8 cellular contexts compared by ENCODE assay signal in the genomic region with DNA sequence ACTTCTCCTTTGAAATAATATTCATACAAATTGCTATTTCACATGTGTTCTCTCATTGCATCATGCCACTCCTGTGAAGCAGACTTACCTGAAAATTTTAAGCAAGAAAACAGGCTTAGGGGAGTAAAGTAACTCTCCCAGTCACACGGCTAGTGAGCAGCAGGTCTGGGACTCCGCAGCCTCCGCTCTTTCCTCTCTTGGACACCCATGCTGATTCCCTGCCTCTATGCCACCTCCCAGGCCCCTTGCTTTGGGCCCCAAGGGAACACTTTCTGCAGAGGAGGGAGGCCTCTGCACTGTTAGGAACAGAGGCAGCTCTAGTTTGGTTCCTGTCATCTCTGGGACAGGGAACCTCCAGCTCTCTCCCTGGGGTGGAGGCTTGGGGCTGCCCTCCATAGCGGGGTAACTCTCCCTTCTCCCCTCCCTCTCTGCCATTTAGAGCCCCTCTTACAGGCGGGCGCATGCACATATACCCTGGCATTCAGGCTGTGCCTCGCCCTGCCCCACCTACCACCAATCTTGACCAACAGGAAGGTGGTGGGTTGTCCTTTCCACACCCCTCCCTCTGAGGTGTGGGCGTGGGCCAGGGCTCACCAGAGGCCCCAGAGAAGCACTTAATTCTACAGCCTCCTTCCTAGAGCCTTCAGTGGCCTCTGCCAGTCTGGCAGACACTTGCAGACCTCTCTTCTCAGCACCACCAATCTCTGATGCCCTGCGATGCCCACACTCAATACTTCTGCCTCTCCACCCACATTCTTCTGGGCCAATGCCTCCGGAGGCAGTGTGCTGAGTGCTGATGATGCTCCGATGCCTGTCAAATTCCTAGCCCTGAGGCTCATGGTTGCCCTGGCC. TPM values are rescaled to one million over a fixed set of nuclear protein-coding genes. Genes with fewer than 3 reads are reported as not detected.
DNase-seq lines count a peak whose midpoint lies in the region; ATAC-seq and TF ChIP-seq lines count a peak whose summit lies in the region.

A gene with protein sequence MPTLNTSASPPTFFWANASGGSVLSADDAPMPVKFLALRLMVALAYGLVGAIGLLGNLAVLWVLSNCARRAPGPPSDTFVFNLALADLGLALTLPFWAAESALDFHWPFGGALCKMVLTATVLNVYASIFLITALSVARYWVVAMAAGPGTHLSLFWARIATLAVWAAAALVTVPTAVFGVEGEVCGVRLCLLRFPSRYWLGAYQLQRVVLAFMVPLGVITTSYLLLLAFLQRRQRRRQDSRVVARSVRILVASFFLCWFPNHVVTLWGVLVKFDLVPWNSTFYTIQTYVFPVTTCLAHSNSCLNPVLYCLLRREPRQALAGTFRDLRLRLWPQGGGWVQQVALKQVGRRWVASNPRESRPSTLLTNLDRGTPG (plus strand): TSS at position 646 of the 852 bp plus-strand sequence. CDS start 72 bp downstream, at position 718.

- no peak within 1 kb of the TSS for H3K27ac ChIP-seq in CD8-positive, alpha-beta T cell (ENCODE audit: low read depth, low read length)
- H3K27ac ChIP-seq in IMR-90 (ENCODE audit: insufficient read depth, low read length) (0 out of 2 replicates have a peak within 1 kb of the TSS, but pooled peaks have one; percentile 0), lung (ENCODE audit: low read depth in 1 of 2, low read length in 1 of 2) (peak within 1 kb of the TSS; percentile 62 to 87)

- peak within 1 kb of the TSS; percentile 69 for H3K27ac Mint-ChIP-seq in CD8-positive, alpha-beta T cell
- peak within 1 kb of the TSS; percentile 85 for H3K27ac Mint-ChIP-seq in activated naive CD8-positive, alpha-beta T cell treated with anti-CD3 and anti-CD28 coated beads for 36 hours

- H3K56ac ChIP-seq in IMR-90 (ENCODE audit: extremely low read depth, insufficient read depth, low read length), result 0 out of 2 replicates have a peak within 1 kb of the TSS, but pooled peaks have one; percentile 8

- H4K8ac ChIP-seq in IMR-90 (ENCODE audit: low read depth in 2 of 2, low read length in 2 of 2), result peak within 1 kb of the TSS; percentile 81 to 85

- CTCF ChIA-PET in CD8-positive, alpha-beta T cell (lab: Charles Lee), result interaction anchor here (1.7 kb wide), 1 partner anchor 48 kb away, joined by 11 read pairs; no protein-coding TSS in a partner anchor
- CTCF ChIA-PET in IMR-90 (lab: Yijun Ruan, JAX), result interaction anchor here (0.9 kb wide), 1 partner anchor 48 kb away, joined by 3 read pairs; no protein-coding TSS in a partner anchor

- no peaks in the 10 kb centered on the region for H3K9me3 ChIP-seq in CD8-positive, alpha-beta T cell (ENCODE audit: low read length)
- H3K9me3 ChIP-seq in IMR-90 (ENCODE audit: control insufficient read depth, insufficient read depth, low read length) (no peaks in the 10 kb centered on the region), lung (ENCODE audit: control insufficient read depth in 2 of 2, insufficient read depth in 1 of 2, low read length in 1 of 2) (no peaks in the 10 kb centered on the region)

- no peak within 1 kb of the TSS for H3K4me3 Mint-ChIP-seq in CD8-positive, alpha-beta T cell
- H3K4me3 Mint-ChIP-seq in activated naive CD8-positive, alpha-beta T cell treated with anti-CD3 and anti-CD28 coated beads for 36 hours, result peak within 1 kb of the TSS; percentile 40

- H3K23ac ChIP-seq in IMR-90 (ENCODE audit: low read depth, low read length), result no peak within 1 kb of the TSS

- in situ Hi-C loops in IMR-90 (cut with MboI; ENCODE audit: low sequenced_read_pairs), result no loop called here

- WGBS in IMR-90 (ENCODE audit: extremely low coverage in 2 of 2, insufficient read length in 1 of 2), 2 experiments, result no CpG with 5 or more reads among the region's 11 CpGs
- 39 to 44% methylated on average over 11 of the region's 11 CpGs for WGBS in lung, 2 donors

- TF ChIP-seq RAD21 in IMR-90 (IDR thresholded peaks at IDR 0.05; ENCODE audit: low read length), result no peak

- no peak within 1 kb of the TSS for H3K4me2 ChIP-seq in IMR-90 (ENCODE audit: low read depth, low read length)

- peak within 1 kb of the TSS; percentile 39 for H4K91ac ChIP-seq in IMR-90 (ENCODE audit: insufficient read depth, low read depth, low read length)

- no peak within 1 kb of the TSS for H3K18ac ChIP-seq in IMR-90 (ENCODE audit: low read depth, low read length)

- peaks cover 0 to 14% of the 10 kb centered on the region in 2 experiments; a peak in 2 of 4 replicates for H3K79me1 ChIP-seq in IMR-90 (ENCODE audit: low read depth in 1 of 2, low read length in 2 of 2)

- H4K20me1 ChIP-seq in IMR-90 (ENCODE audit: insufficient read depth, low read length), result peaks cover 19% of the 10 kb centered on the region; the same call in 1 of the 2 replicates

- TF ChIP-seq POLR2A in IMR-90 (IDR thresholded peaks at IDR 0.05; ENCODE audit: low read depth, low read length), result 0 out of 2 replicates have a peak, but pooled peaks have one; percentile 24

- intact Hi-C loops in CD8-positive, alpha-beta T cell (cut with DNase I, micrococcal nuclease), result no loop called here
- intact Hi-C loops in IMR-90 (cut with micrococcal nuclease), result loop anchor here (5.0 kb wide), 1 partner anchor 36 kb away; a partner anchor contains a TSS

- H3K4me1 ChIP-seq in CD8-positive, alpha-beta T cell (ENCODE audit: insufficient read depth, low read length), result peaks cover 39% of the 10 kb centered on the region
- H3K4me1 ChIP-seq in IMR-90 (ENCODE audit: control insufficient read depth, insufficient read depth, low read length) (peaks cover 11% of the 10 kb centered on the region), lung (ENCODE audit: control insufficient read depth in 2 of 2, insufficient read depth in 2 of 2, low read length in 2 of 2) (peaks cover 0 to 22% of the 10 kb centered on the region in 2 donors)

- H3K36me3 Mint-ChIP-seq in CD8-positive, alpha-beta T cell, result peaks cover 3% of the 10 kb centered on the region
- peaks cover 12% of the 10 kb centered on the region for H3K36me3 Mint-ChIP-seq in activated naive CD8-positive, alpha-beta T cell treated with anti-CD3 and anti-CD28 coated beads for 36 hours

- H3K9me3 Mint-ChIP-seq in CD8-positive, alpha-beta T cell, result no peaks in the 10 kb centered on the region
- no peaks in the 10 kb centered on the region for H3K9me3 Mint-ChIP-seq in activated naive CD8-positive, alpha-beta T cell treated with anti-CD3 and anti-CD28 coated beads for 36 hours

- H3K4me3 ChIP-seq in CD8-positive, alpha-beta T cell (ENCODE audit: low read depth, low read length), result no peak within 1 kb of the TSS
- H3K4me3 ChIP-seq in IMR-90 (ENCODE audit: insufficient read depth, low read depth, low read length) (no peak within 1 kb of the TSS), lung (no peak within 1 kb of the TSS)

- peak within 1 kb of the TSS; percentile 36 for H4K5ac ChIP-seq in IMR-90 (ENCODE audit: low read depth, low read length)

- DNase-seq in CD8-positive, alpha-beta T cell, result no peak
- DNase-seq in IMR-90 (no peak), lung (ENCODE audit: low spot score) (peak; percentile 75), SW 1271 (lab: John Stamatoyannopoulos, UW) (no peak)
- DNase-seq in activated naive CD8-positive, alpha-beta T cell treated with anti-CD3 and anti-CD28 coated beads for 36 hours, result no peak

- peak within 1 kb of the TSS; percentile 50; the same call in 1 of the 2 replicates for H2AK5ac ChIP-seq in IMR-90 (ENCODE audit: low read depth, low read length)

- POLR2A ChIA-PET in CD8-positive, alpha-beta T cell (lab: Charles Lee), result interaction anchor here (0.8 to 1.9 kb wide), 4 partner anchors 26 to 55 kb away, joined by 3 to 7 read pairs (median 4); a partner anchor contains a TSS
- POLR2A ChIA-PET in IMR-90 (lab: Charles Lee; ENCODE audit: unreplicated experiment), result no interaction called here

- peaks cover 10% of the 10 kb centered on the region; the same call in 1 of the 2 replicates for H3K9me1 ChIP-seq in IMR-90 (ENCODE audit: insufficient read depth, low read length)

- no peak within 1 kb of the TSS for H3K9ac ChIP-seq in IMR-90 (ENCODE audit: low read depth, low read length)

- BruUV-seq in IMR-90 (replicated peaks; lab: Mats Ljungman, UMichigan), result no TSS peak

- H3K27me3 ChIP-seq in CD8-positive, alpha-beta T cell (ENCODE audit: insufficient read depth, low read length), result no peaks in the 10 kb centered on the region
- H3K27me3 ChIP-seq in IMR-90 (ENCODE audit: control insufficient read depth, insufficient read depth, low read length), result no peaks in the 10 kb centered on the region
- H3K27me3 ChIP-seq in lung (ENCODE audit: control insufficient read depth, insufficient read depth), result no peaks in the 10 kb centered on the region

- no peaks in the 10 kb centered on the region for H3K27me3 Mint-ChIP-seq in CD8-positive, alpha-beta T cell (ENCODE audit: low read depth)
- no peaks in the 10 kb centered on the region for H3K27me3 Mint-ChIP-seq in activated naive CD8-positive, alpha-beta T cell treated with anti-CD3 and anti-CD28 coated beads for 36 hours

- peak within 1 kb of the TSS; percentile 50; the same call in 1 of the 2 replicates for H3K14ac ChIP-seq in IMR-90 (replicated peaks; ENCODE audit: low read depth, low read length)

- H3K4me1 Mint-ChIP-seq in CD8-positive, alpha-beta T cell (ENCODE audit: low read depth), result peaks cover 51% of the 10 kb centered on the region
- H3K4me1 Mint-ChIP-seq in activated naive CD8-positive, alpha-beta T cell treated with anti-CD3 and anti-CD28 coated beads for 36 hours, result peaks cover 63% of the 10 kb centered on the region

- H2BK5ac ChIP-seq in IMR-90 (ENCODE audit: low read depth, low read length, poor library complexity, severe bottlenecking), result no peak within 1 kb of the TSS

- no peak for ATAC-seq in CD8-positive, alpha-beta T cell
- ATAC-seq in IMR-90 (ENCODE audit: low read depth), result peak; percentile 12
- peak; percentile 17 for ATAC-seq in lung (ENCODE audit: insufficient read depth, low FRiP score)
- no peak for ATAC-seq in GM18520 (IDR thresholded peaks at IDR 0.05; ENCODE audit: unreplicated experiment)
- no peak for ATAC-seq in HG03045 (IDR thresholded peaks at IDR 0.05; ENCODE audit: unreplicated experiment)
- no peak for ATAC-seq in HG03469 (IDR thresholded peaks at IDR 0.05; ENCODE audit: unreplicated experiment)

- peak within 1 kb of the TSS; percentile 78 for H2BK120ac ChIP-seq in IMR-90 (ENCODE audit: low read depth, low read length)

- dilution Hi-C loops in IMR-90 (cut with HindIII; ENCODE audit: low sequenced_read_pairs, unreplicated experiment), result no loop called here

- no peak for TF ChIP-seq CTCF in CD8-positive, alpha-beta T cell (IDR thresholded peaks at IDR 0.05)
- no peak for TF ChIP-seq CTCF in IMR-90 (conservative IDR thresholded peaks at IDR 0.05; ENCODE audit: low read depth, low read length)
- no peak for TF ChIP-seq CTCF in lung (IDR thresholded peaks at IDR 0.05; ENCODE audit: control extremely low read depth, extremely low read depth)

- peak within 1 kb of the TSS; percentile 29; the same call in 1 of the 2 replicates for H2BK20ac ChIP-seq in IMR-90 (ENCODE audit: low read depth, low read length)

- peak within 1 kb of the TSS; percentile 76 for H3K4ac ChIP-seq in IMR-90 (ENCODE audit: low read depth, low read length)

- H2BK15ac ChIP-seq in IMR-90 (ENCODE audit: low read depth, low read length), result peak within 1 kb of the TSS; percentile 74; the same call in 1 of the 3 replicates

- no peaks in the 10 kb centered on the region for H3K36me3 ChIP-seq in CD8-positive, alpha-beta T cell (ENCODE audit: insufficient read depth, low read length)
- H3K36me3 ChIP-seq in IMR-90 (ENCODE audit: control insufficient read depth, insufficient read depth, low read length), result peaks cover 8% of the 10 kb centered on the region
- peaks cover 0 to 4% of the 10 kb centered on the region in 2 donors for H3K36me3 ChIP-seq in lung (ENCODE audit: control insufficient read depth in 2 of 2, insufficient read depth in 2 of 2, low read length in 2 of 2)

- peak within 1 kb of the TSS; percentile 81 for H2AK9ac ChIP-seq in IMR-90 (replicated peaks; ENCODE audit: low read depth, low read length, poor library complexity)

- peak within 1 kb of the TSS; percentile 88 for H2AFZ ChIP-seq in IMR-90 (replicated peaks; ENCODE audit: low read length, poor library complexity)

RNA-seq across cellular contexts. Expression of the gene that starts here (rescaled TPM):
- not detected for total RNA-seq in CD8-positive, alpha-beta T cell
- total RNA-seq in IMR-90 (2012; rRNA removed) (not detected in 2 replicates), lung (not detected)
- polyA plus RNA-seq in IMR-90 (2012; rRNA removed) (not detected in 2 replicates), lung (under 1 TPM; 0.05 to 0.20 TPM)
- polyA plus RNA-seq in IMR-90 (2012; cell fraction: cytosol; rRNA removed), result not detected in 2 replicates
- polyA plus RNA-seq in IMR-90 (2012; cell fraction: nucleus; rRNA removed; ENCODE audit: low replicate concordance), result 0.07 TPM in 1 of 2 replicates, not detected in the other
- total RNA-seq in activated naive CD8-positive, alpha-beta T cell treated with anti-CD3 and anti-CD28 coated beads for 36 hours, result under 1 TPM in 1 of 2 experiments, not detected in 1; 0.16 TPM

Comparison
In these comparisons a context has a peak if more than half of its experiments do, and no peak if none do; other contexts are left out.
1. Peak in ATAC-seq and H3K27ac ChIP-seq in IMR-90; RNA of the gene not detected or under 1 TPM.
2. Peak in DNase-seq, ATAC-seq and H3K27ac ChIP-seq in lung; RNA of the gene not detected or under 1 TPM.